ENCODE assay signal across 8 cellular contexts in genomic region chr5:296207-296606, GRCh38. TPM values are rescaled to one million over a fixed set of nuclear protein-coding genes. Genes with fewer than 3 reads are reported as not detected.
DNase-seq lines count a peak whose midpoint lies in the region; ATAC-seq and TF ChIP-seq lines count a peak whose summit lies in the region.
"Not testable (repeated sequence)": the region's sequence is repeated elsewhere in the genome, so short reads cannot be mapped to it uniquely, and the experiment has no call there.

No MANE protein-coding gene starts in this region.

- peak overlapping the region; percentile 72 for H3K4me2 ChIP-seq in BLaER1

- H3K9me3 ChIP-seq in BLaER1: peaks cover 16% of the 10 kb centered on the region
- H3K9me3 ChIP-seq in right lobe of liver, spleen: not testable (repeated sequence)

- not testable (repeated sequence) for H3K9me3 Mint-ChIP-seq in T-helper 1 cell treated with Interleukin-12 subunit alpha and Interleukin-12 subunit beta and Interleukin-4 antibody, amounts not matched to agents 30 μg/mL and 1 μg/mL, for 36 hours; activated naive CD4-positive, alpha-beta T cell treated with anti-CD3 and anti-CD28 coated beads, Interleukin-2, amount 50 U/mL, for 24 hours

- not testable (repeated sequence) for H3K27me3 Mint-ChIP-seq in T-helper 1 cell treated with Interleukin-12 subunit alpha and Interleukin-12 subunit beta and Interleukin-4 antibody, amounts not matched to agents 30 μg/mL and 1 μg/mL, for 36 hours (ENCODE audit: low read depth); activated naive CD4-positive, alpha-beta T cell treated with anti-CD3 and anti-CD28 coated beads, Interleukin-2, amount 50 U/mL, for 24 hours

- peak in 3 of 4 donors; percentile 48 to 72 (median 64) for ATAC-seq in right lobe of liver

- peaks cover 31% of the 10 kb centered on the region for H3K36me3 ChIP-seq in BLaER1
- not testable (repeated sequence) for H3K36me3 ChIP-seq in right lobe of liver
- peaks cover 0 to 33% (median 3%) of the 10 kb centered on the region in 6 donors for H3K36me3 ChIP-seq in spleen

- H4K20me1 ChIP-seq in BLaER1: peaks cover 59% of the 10 kb centered on the region

- not testable (repeated sequence) for H3K9ac ChIP-seq in BLaER1

- not testable (repeated sequence) for TF ChIP-seq CTCF in right lobe of liver (IDR thresholded peaks at IDR 0.05); spleen (IDR thresholded peaks at IDR 0.05 in 8 of 11, conservative IDR thresholded peaks at IDR 0.05 in 3 of 11)

- H3K27ac Mint-ChIP-seq in T-helper 1 cell treated with Interleukin-12 subunit alpha and Interleukin-12 subunit beta and Interleukin-4 antibody, amounts not matched to agents 30 μg/mL and 1 μg/mL, for 36 hours; activated naive CD4-positive, alpha-beta T cell treated with anti-CD3 and anti-CD28 coated beads, Interleukin-2, amount 50 U/mL, for 24 hours: not testable (repeated sequence)

- H3K27ac ChIP-seq in BLaER1, right lobe of liver, spleen: not testable (repeated sequence)

- H3K27me3 ChIP-seq in BLaER1; right lobe of liver; spleen (replicated peaks in 1 of 7): not testable (repeated sequence)

- DNase-seq in DMS153 (lab: John Stamatoyannopoulos, UW): peak; percentile 47
- peak; percentile 19 for DNase-seq in NCI-H1105 treated with DMSO at 0.1 percent for 48 hours (lab: John Stamatoyannopoulos, UW)
- peak; percentile 44 for DNase-seq in NCI-H510A (lab: John Stamatoyannopoulos, UW)
- DNase-seq in right lobe of liver: peak in 1 of 3 donors; percentile 24
- peak; percentile 33 for DNase-seq in spleen

- H3K4me1 Mint-ChIP-seq in T-helper 1 cell treated with Interleukin-12 subunit alpha and Interleukin-12 subunit beta and Interleukin-4 antibody, amounts not matched to agents 30 μg/mL and 1 μg/mL, for 36 hours (ENCODE audit: low read depth): peaks cover 23% of the 10 kb centered on the region
- peaks cover 47% of the 10 kb centered on the region for H3K4me1 Mint-ChIP-seq in activated naive CD4-positive, alpha-beta T cell treated with anti-CD3 and anti-CD28 coated beads, Interleukin-2, amount 50 U/mL, for 24 hours

- H3K4me1 ChIP-seq in BLaER1 (peaks cover 54% of the 10 kb centered on the region), spleen (peaks cover 0 to 25% (median 0%) of the 10 kb centered on the region in 6 donors)
- H3K4me1 ChIP-seq in right lobe of liver: not testable (repeated sequence)

- intact Hi-C loops in right lobe of liver (cut with DNase I); spleen (cut with DNase I; ENCODE audit: low total_unique reads): not testable (repeated sequence)

- H3K36me3 Mint-ChIP-seq in T-helper 1 cell treated with Interleukin-12 subunit alpha and Interleukin-12 subunit beta and Interleukin-4 antibody, amounts not matched to agents 30 μg/mL and 1 μg/mL, for 36 hours (ENCODE audit: low read depth); activated naive CD4-positive, alpha-beta T cell treated with anti-CD3 and anti-CD28 coated beads, Interleukin-2, amount 50 U/mL, for 24 hours: not testable (repeated sequence)

- WGBS in right lobe of liver (ENCODE audit: insufficient coverage, low coverage, low lambda C conversion rate, missing lambda C conversion rate): 37% methylated on average over 2 of the region's 10 CpGs
- 87 to 93% (median 89%) methylated on average over 10 of the region's 10 CpGs for WGBS in spleen, 5 donors

- H3K4me3 Mint-ChIP-seq in T-helper 1 cell treated with Interleukin-12 subunit alpha and Interleukin-12 subunit beta and Interleukin-4 antibody, amounts not matched to agents 30 μg/mL and 1 μg/mL, for 36 hours: peak overlapping the region; percentile 9
- peak overlapping the region; percentile 27 for H3K4me3 Mint-ChIP-seq in activated naive CD4-positive, alpha-beta T cell treated with anti-CD3 and anti-CD28 coated beads, Interleukin-2, amount 50 U/mL, for 24 hours

- not testable (repeated sequence) for TF ChIP-seq POLR2A in right lobe of liver (IDR thresholded peaks at IDR 0.05); spleen (IDR thresholded peaks at IDR 0.05)

- H3K4me3 ChIP-seq in BLaER1, right lobe of liver, spleen: not testable (repeated sequence)

RNA-seq across cellular contexts. Expression of gene PDCD6, which starts 24.8 kb away (rescaled TPM):
- total RNA-seq in right lobe of liver (10 to 100 TPM; 33.4 to 52.2 (median 41.3) TPM), spleen (100 to 1,000 TPM in 3 of 7 donors, 10 to 100 TPM in 4; 74.1 to 106 (median 96.9) TPM)
- polyA plus RNA-seq in spleen: 100 to 1,000 TPM; 102 to 158 (median 127) TPM

RNA-seq across cellular contexts. Expression of gene AHRR, which starts 25.3 kb away (rescaled TPM):
- under 1 TPM; 0.06 to 0.81 (median 0.43) TPM for total RNA-seq in right lobe of liver
- total RNA-seq in spleen: 10 to 100 TPM; 11.2 to 28.5 (median 14.0) TPM
- 1 to 10 TPM in 2 of 3 donors, under 1 TPM in 1; 0.96 to 5.4 (median 2.8) TPM for polyA plus RNA-seq in spleen

Comparison
In these comparisons a context has a peak if more than half of its experiments do, and no peak if none do; other contexts are left out.
1. RNA of gene AHRR, which starts 25.3 kb away (total RNA-seq): 11.2 to 28.5 TPM in spleen; 0.06 to 0.81 TPM in right lobe of liver; every median in the first group is over 4 times any median in the second.